ENCODE assay signal across 1 cellular context in the genomic region with DNA sequence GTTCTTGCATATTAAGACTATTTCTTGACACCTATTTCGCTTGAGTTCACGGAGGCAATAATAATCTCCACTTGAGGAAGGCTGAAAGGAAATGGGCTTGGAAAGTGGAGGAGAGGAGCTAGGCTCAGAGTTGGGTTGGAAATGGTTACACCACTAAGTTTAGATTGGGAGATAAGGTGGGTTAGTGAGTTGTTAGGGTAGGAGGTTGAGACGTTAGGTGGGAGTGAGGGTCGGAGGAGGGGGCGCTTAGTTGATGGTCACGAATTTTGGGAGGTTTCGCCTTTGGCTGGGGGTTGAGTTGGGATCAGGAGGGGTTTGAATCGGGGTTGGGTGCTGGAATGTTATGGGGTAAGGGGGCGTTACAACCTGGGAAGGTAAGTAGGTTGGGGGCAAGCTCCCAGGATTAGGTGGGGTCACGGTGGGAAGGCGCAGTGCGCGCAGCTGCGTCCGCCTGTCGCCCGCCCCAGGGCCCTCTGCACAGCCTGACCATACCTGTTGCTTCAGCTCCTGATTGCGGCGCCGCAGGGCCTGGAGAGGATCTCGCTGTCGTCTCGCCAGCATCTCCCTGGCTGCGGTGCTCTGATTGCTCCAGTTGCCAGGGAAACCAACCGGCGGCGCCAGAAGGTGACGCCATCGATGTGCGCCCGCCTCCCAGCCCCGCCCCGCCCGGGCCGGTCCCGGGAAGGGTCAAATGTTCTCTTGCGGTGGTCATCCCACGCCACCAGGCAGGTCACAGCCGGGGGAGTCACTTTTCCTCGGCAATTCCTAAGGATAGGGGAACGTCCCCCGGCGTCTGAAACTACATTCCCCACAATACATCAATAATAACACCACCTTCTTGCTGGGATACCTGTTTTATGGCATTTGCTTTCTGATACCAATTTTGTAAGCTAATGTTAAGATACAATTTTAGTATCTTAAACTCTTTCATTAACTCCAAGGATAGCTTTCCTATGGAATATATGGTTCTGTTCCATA.
TF ChIP-seq lines count a peak whose summit lies in the region.

A gene (minus strand): TSS at position 606 of the 978 bp plus-strand sequence. CDS start 45 bp downstream, at position 561.

TF ChIP-seq in K562, 482 proteins besides CTCF, POLR2A, EP300 and RAD21 (continued from another document and continues in another):
- TF ChIP-seq, protein P1, sequence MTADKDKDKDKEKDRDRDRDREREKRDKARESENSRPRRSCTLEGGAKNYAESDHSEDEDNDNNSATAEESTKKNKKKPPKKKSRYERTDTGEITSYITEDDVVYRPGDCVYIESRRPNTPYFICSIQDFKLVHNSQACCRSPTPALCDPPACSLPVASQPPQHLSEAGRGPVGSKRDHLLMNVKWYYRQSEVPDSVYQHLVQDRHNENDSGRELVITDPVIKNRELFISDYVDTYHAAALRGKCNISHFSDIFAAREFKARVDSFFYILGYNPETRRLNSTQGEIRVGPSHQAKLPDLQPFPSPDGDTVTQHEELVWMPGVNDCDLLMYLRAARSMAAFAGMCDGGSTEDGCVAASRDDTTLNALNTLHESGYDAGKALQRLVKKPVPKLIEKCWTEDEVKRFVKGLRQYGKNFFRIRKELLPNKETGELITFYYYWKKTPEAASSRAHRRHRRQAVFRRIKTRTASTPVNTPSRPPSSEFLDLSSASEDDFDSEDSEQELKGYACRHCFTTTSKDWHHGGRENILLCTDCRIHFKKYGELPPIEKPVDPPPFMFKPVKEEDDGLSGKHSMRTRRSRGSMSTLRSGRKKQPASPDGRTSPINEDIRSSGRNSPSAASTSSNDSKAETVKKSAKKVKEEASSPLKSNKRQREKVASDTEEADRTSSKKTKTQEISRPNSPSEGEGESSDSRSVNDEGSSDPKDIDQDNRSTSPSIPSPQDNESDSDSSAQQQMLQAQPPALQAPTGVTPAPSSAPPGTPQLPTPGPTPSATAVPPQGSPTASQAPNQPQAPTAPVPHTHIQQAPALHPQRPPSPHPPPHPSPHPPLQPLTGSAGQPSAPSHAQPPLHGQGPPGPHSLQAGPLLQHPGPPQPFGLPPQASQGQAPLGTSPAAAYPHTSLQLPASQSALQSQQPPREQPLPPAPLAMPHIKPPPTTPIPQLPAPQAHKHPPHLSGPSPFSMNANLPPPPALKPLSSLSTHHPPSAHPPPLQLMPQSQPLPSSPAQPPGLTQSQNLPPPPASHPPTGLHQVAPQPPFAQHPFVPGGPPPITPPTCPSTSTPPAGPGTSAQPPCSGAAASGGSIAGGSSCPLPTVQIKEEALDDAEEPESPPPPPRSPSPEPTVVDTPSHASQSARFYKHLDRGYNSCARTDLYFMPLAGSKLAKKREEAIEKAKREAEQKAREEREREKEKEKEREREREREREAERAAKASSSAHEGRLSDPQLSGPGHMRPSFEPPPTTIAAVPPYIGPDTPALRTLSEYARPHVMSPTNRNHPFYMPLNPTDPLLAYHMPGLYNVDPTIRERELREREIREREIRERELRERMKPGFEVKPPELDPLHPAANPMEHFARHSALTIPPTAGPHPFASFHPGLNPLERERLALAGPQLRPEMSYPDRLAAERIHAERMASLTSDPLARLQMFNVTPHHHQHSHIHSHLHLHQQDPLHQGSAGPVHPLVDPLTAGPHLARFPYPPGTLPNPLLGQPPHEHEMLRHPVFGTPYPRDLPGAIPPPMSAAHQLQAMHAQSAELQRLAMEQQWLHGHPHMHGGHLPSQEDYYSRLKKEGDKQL (CRISPR knock-in tag; IDR thresholded peaks at IDR 0.05; ENCODE audit: borderline replicate concordance) = no peak
- TF ChIP-seq RBM25 (IDR thresholded peaks at IDR 0.05; ENCODE audit: low read depth, low read length, severe bottlenecking) = no peak
- no peak for TF ChIP-seq TRIM28 (IDR thresholded peaks at IDR 0.05)
- TF ChIP-seq, protein P2, sequence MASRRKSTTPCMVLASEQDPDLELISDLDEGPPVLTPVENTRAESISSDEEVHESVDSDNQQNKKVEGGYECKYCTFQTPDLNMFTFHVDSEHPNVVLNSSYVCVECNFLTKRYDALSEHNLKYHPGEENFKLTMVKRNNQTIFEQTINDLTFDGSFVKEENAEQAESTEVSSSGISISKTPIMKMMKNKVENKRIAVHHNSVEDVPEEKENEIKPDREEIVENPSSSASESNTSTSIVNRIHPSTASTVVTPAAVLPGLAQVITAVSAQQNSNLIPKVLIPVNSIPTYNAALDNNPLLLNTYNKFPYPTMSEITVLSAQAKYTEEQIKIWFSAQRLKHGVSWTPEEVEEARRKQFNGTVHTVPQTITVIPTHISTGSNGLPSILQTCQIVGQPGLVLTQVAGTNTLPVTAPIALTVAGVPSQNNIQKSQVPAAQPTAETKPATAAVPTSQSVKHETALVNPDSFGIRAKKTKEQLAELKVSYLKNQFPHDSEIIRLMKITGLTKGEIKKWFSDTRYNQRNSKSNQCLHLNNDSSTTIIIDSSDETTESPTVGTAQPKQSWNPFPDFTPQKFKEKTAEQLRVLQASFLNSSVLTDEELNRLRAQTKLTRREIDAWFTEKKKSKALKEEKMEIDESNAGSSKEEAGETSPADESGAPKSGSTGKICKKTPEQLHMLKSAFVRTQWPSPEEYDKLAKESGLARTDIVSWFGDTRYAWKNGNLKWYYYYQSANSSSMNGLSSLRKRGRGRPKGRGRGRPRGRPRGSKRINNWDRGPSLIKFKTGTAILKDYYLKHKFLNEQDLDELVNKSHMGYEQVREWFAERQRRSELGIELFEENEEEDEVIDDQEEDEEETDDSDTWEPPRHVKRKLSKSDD (conservative IDR thresholded peaks at IDR 0.05; ENCODE audit: low read length) = no peak
- TF ChIP-seq ELF4 (CRISPR knock-in tag; IDR thresholded peaks at IDR 0.05) = no peak
- no peak for TF ChIP-seq POLR3G (IDR thresholded peaks at IDR 0.05; ENCODE audit: extremely low read depth, insufficient read length, insufficient replicate concordance)
- TF ChIP-seq ZNF3 (CRISPR knock-in tag; IDR thresholded peaks at IDR 0.05) = no peak
- TF ChIP-seq, protein P3, sequence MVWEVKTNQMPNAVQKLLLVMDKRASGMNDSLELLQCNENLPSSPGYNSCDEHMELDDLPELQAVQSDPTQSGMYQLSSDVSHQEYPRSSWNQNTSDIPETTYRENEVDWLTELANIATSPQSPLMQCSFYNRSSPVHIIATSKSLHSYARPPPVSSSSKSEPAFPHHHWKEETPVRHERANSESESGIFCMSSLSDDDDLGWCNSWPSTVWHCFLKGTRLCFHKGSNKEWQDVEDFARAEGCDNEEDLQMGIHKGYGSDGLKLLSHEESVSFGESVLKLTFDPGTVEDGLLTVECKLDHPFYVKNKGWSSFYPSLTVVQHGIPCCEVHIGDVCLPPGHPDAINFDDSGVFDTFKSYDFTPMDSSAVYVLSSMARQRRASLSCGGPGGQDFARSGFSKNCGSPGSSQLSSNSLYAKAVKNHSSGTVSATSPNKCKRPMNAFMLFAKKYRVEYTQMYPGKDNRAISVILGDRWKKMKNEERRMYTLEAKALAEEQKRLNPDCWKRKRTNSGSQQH (CRISPR knock-in tag; IDR thresholded peaks at IDR 0.05) = no peak
- peak; percentile 47; the same call in 1 of the 2 replicates for TF ChIP-seq MBD2 (IDR thresholded peaks at IDR 0.05; ENCODE audit: borderline replicate concordance, low read depth)
- TF ChIP-seq, protein P4, sequence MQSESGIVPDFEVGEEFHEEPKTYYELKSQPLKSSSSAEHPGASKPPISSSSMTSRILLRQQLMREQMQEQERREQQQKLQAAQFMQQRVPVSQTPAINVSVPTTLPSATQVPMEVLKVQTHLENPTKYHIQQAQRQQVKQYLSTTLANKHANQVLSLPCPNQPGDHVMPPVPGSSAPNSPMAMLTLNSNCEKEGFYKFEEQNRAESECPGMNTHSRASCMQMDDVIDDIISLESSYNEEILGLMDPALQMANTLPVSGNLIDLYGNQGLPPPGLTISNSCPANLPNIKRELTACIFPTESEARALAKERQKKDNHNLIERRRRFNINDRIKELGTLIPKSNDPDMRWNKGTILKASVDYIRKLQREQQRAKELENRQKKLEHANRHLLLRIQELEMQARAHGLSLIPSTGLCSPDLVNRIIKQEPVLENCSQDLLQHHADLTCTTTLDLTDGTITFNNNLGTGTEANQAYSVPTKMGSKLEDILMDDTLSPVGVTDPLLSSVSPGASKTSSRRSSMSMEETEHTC (IDR thresholded peaks at IDR 0.05) = no peak
- TF ChIP-seq SMARCE1 (IDR thresholded peaks at IDR 0.05) = no peak
- TF ChIP-seq, protein P5, sequence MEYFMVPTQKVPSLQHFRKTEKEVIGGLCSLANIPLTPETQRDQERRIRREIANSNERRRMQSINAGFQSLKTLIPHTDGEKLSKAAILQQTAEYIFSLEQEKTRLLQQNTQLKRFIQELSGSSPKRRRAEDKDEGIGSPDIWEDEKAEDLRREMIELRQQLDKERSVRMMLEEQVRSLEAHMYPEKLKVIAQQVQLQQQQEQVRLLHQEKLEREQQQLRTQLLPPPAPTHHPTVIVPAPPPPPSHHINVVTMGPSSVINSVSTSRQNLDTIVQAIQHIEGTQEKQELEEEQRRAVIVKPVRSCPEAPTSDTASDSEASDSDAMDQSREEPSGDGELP (CRISPR knock-in tag; IDR thresholded peaks at IDR 0.05; ENCODE audit: borderline replicate concordance) = peak; percentile 60; the same call in 1 of the 2 replicates
- peak in 1 of 2 experiments; percentile 29; a peak in 2 of 4 replicates for TF ChIP-seq HDAC1 (IDR thresholded peaks at IDR 0.05)
- TF ChIP-seq, protein P6, sequence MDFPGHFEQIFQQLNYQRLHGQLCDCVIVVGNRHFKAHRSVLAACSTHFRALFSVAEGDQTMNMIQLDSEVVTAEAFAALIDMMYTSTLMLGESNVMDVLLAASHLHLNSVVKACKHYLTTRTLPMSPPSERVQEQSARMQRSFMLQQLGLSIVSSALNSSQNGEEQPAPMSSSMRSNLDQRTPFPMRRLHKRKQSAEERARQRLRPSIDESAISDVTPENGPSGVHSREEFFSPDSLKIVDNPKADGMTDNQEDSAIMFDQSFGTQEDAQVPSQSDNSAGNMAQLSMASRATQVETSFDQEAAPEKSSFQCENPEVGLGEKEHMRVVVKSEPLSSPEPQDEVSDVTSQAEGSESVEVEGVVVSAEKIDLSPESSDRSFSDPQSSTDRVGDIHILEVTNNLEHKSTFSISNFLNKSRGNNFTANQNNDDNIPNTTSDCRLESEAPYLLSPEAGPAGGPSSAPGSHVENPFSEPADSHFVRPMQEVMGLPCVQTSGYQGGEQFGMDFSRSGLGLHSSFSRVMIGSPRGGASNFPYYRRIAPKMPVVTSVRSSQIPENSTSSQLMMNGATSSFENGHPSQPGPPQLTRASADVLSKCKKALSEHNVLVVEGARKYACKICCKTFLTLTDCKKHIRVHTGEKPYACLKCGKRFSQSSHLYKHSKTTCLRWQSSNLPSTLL (IDR thresholded peaks at IDR 0.05) = no peak
- no peak for TF ChIP-seq HDAC8 (tag; IDR thresholded peaks at IDR 0.05)
- no peak for TF ChIP-seq PRPF4 (IDR thresholded peaks at IDR 0.05; ENCODE audit: insufficient read depth, low read depth, low read length, poor library complexity, severe bottlenecking)
- no peak for TF ChIP-seq ETV6 (IDR thresholded peaks at IDR 0.05; ENCODE audit: borderline replicate concordance in 1 of 2, low read depth in 2 of 2, low read length in 1 of 2)
- no peak for TF ChIP-seq ETV6 (CRISPR knock-in tag; IDR thresholded peaks at IDR 0.05; ENCODE audit: borderline replicate concordance)
- TF ChIP-seq XRCC4 (IDR thresholded peaks at IDR 0.05; ENCODE audit: extremely low read depth, insufficient read depth, insufficient read length) = no peak
- TF ChIP-seq NR2C2 (CRISPR knock-in tag; IDR thresholded peaks at IDR 0.05) = 0 out of 2 replicates have a peak, but pooled peaks have one; percentile 23
- peak; percentile 73 for TF ChIP-seq NR2C2 (tag; IDR thresholded peaks at IDR 0.05)
- TF ChIP-seq ZNF324 (CRISPR knock-in tag; IDR thresholded peaks at IDR 0.05) = no peak
- no peak for TF ChIP-seq BRF1 (IDR thresholded peaks at IDR 0.05; ENCODE audit: borderline replicate concordance, extremely low read depth, insufficient read length)
- TF ChIP-seq POLR2H (tag; IDR thresholded peaks at IDR 0.05; ENCODE audit: low read depth) = no peak
- TF ChIP-seq PPARD (CRISPR knock-in tag; IDR thresholded peaks at IDR 0.05) = no peak
- no peak for TF ChIP-seq SRSF9 (IDR thresholded peaks at IDR 0.05; ENCODE audit: borderline replicate concordance, low read depth, low read length)
- no peak for TF ChIP-seq LEF1 (IDR thresholded peaks at IDR 0.05)
- TF ChIP-seq ZNF408 (CRISPR knock-in tag; IDR thresholded peaks at IDR 0.05; ENCODE audit: low read depth) = no peak
- peak in 1 of 2 experiments; percentile 89; a peak in 2 of 4 replicates for TF ChIP-seq CSDE1 (IDR thresholded peaks at IDR 0.05)
- no peak for TF ChIP-seq NR1H2 (CRISPR knock-in tag; IDR thresholded peaks at IDR 0.05)
- TF ChIP-seq TFAM (CRISPR knock-in tag; conservative IDR thresholded peaks at IDR 0.05) = no peak
- no peak for TF ChIP-seq ZNF778 (CRISPR knock-in tag; IDR thresholded peaks at IDR 0.05)
- TF ChIP-seq ZNF436 (CRISPR knock-in tag; IDR thresholded peaks at IDR 0.05) = no peak
- TF ChIP-seq ZNF583 (CRISPR knock-in tag; IDR thresholded peaks at IDR 0.05) = no peak
- no peak for TF ChIP-seq ZNF124 (CRISPR knock-in tag; IDR thresholded peaks at IDR 0.05)
- TF ChIP-seq, protein P7, sequence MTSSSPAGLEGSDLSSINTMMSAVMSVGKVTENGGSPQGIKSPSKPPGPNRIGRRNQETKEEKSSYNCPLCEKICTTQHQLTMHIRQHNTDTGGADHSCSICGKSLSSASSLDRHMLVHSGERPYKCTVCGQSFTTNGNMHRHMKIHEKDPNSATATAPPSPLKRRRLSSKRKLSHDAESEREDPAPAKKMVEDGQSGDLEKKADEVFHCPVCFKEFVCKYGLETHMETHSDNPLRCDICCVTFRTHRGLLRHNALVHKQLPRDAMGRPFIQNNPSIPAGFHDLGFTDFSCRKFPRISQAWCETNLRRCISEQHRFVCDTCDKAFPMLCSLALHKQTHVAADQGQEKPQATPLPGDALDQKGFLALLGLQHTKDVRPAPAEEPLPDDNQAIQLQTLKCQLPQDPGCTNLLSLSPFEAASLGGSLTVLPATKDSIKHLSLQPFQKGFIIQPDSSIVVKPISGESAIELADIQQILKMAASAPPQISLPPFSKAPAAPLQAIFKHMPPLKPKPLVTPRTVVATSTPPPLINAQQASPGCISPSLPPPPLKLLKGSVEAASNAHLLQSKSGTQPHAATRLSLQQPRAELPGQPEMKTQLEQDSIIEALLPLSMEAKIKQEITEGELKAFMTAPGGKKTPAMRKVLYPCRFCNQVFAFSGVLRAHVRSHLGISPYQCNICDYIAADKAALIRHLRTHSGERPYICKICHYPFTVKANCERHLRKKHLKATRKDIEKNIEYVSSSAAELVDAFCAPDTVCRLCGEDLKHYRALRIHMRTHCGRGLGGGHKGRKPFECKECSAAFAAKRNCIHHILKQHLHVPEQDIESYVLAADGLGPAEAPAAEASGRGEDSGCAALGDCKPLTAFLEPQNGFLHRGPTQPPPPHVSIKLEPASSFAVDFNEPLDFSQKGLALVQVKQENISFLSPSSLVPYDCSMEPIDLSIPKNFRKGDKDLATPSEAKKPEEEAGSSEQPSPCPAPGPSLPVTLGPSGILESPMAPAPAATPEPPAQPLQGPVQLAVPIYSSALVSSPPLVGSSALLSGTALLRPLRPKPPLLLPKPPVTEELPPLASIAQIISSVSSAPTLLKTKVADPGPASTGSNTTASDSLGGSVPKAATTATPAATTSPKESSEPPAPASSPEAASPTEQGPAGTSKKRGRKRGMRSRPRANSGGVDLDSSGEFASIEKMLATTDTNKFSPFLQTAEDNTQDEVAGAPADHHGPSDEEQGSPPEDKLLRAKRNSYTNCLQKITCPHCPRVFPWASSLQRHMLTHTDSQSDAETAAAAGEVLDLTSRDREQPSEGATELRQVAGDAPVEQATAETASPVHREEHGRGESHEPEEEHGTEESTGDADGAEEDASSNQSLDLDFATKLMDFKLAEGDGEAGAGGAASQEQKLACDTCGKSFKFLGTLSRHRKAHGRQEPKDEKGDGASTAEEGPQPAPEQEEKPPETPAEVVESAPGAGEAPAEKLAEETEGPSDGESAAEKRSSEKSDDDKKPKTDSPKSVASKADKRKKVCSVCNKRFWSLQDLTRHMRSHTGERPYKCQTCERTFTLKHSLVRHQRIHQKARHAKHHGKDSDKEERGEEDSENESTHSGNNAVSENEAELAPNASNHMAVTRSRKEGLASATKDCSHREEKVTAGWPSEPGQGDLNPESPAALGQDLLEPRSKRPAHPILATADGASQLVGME (CRISPR knock-in tag; IDR thresholded peaks at IDR 0.05) = peak; percentile 99
